Comparison of ENCODE assay signal across 31 cellular contexts in the genomic region with DNA sequence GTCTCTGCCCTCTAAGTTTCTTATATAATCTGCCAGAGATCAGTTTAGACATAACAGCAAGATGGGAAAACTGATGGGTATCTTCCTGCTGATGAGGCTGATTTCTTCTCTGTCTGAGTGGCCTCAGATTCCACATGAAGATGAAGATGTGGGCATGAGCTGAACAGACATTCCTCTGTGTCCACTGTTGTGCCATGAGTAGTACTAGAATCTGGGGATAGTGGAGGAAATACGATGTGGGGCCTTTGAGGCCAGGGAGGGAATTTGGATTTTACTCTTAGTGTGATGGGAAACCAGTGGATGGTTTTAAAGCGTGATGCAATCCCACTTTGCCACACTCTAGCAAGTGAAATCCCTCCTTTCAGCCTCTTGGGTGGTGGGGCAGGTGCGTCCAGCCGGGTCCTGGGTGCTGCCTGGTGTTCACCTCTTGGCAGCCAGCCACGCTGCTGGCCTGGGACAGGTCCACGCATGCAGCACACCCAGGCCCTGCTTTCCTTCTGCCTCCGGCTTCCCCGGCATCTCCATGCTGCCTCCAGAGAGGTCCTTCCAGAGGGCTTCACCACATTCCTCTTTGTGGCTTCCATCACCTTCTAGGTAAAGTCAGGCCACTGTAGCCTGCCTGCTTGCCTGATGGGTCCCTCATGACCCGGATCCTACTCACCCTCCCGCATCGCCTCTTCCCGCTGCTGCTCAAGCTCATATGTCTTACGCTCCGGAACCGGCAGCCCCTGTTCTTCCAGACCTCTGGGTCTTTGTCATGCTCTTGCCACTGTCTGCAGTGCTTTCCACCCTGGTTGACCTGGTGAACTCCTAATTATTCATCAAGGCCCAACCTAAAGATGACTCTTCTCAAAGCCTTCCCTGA. TPM values are rescaled to one million over a fixed set of nuclear protein-coding genes. Genes with fewer than 3 reads are reported as not detected.
DNase-seq lines count a peak whose midpoint lies in the region; ATAC-seq and TF ChIP-seq lines count a peak whose summit lies in the region.
"Had no signal": no experiment of that assay in that cellular context is flagged by ENCODE, and none has a peak within 500 bp of the region (broad histone marks: within the 10 kb centered on the region; RNA-seq: fewer than 3 reads in every experiment).

No MANE protein-coding gene starts in this region.

- TF ChIP-seq CTCF in mesothelial cell of epicardium (IDR thresholded peaks at IDR 0.05; ENCODE audit: unreplicated experiment) (no peak), osteoblast (IDR thresholded peaks at IDR 0.05; ENCODE audit: extremely low read depth, low read depth, low read length) (no peak)

- H3K27ac Mint-ChIP-seq in mesothelial cell of epicardium, result peak overlapping the region; percentile 12
- H3K27ac Mint-ChIP-seq: B cell; CD4-positive, alpha-beta memory T cell; natural killer cell; T-helper 17 cell had no signal

- no peaks in the 10 kb centered on the region for H3K4me1 Mint-ChIP-seq in mesothelial cell of epicardium
- H3K4me1 Mint-ChIP-seq: B cell, natural killer cell, T-helper 17 cell had no signal

- H3K4me3 ChIP-seq in osteoblast (ENCODE audit: insufficient read depth, low read length), result no peak overlapping the region
- H3K4me3 ChIP-seq: HAP-1, mucosa of descending colon, skin epidermis, thoracic aorta had no signal

- no peaks in the 10 kb centered on the region for H3K27me3 Mint-ChIP-seq in mesothelial cell of epicardium (ENCODE audit: low read depth)

- no peaks in the 10 kb centered on the region for H4K20me1 ChIP-seq in osteoblast (ENCODE audit: insufficient read depth, low read length)

- H2AFZ ChIP-seq in osteoblast (ENCODE audit: low read length), result no peak overlapping the region

- ATAC-seq in left ventricle myocardium superior (no peak), GM21390 (IDR thresholded peaks at IDR 0.05; ENCODE audit: unreplicated experiment) (no peak), HG03135 (IDR thresholded peaks at IDR 0.05; ENCODE audit: unreplicated experiment) (no peak)
- ATAC-seq: mucosa of descending colon, natural killer cell, T-helper 17 cell had no signal

- H3K9me3 ChIP-seq in osteoblast (ENCODE audit: low read depth, low read length), result no peaks in the 10 kb centered on the region
- H3K9me3 ChIP-seq: HAP-1, mucosa of descending colon, thoracic aorta had no signal

- H3K9me3 Mint-ChIP-seq in mesothelial cell of epicardium, result no peaks in the 10 kb centered on the region
- H3K9me3 Mint-ChIP-seq: natural killer cell had no signal

- H3K4me2 ChIP-seq in osteoblast (ENCODE audit: insufficient read depth, low read length), result no peak overlapping the region

- H3K36me3 Mint-ChIP-seq in mesothelial cell of epicardium, result no peaks in the 10 kb centered on the region
- H3K36me3 Mint-ChIP-seq: CD4-positive, alpha-beta memory T cell; natural killer cell had no signal

- H3K4me3 Mint-ChIP-seq in mesothelial cell of epicardium, result no peak overlapping the region
- H3K4me3 Mint-ChIP-seq: B cell; CD4-positive, alpha-beta memory T cell; natural killer cell; T-helper 17 cell had no signal

- intact Hi-C loops in cardiac septum (cut with DNase I), result no loop called here
- intact Hi-C loops in left ventricle myocardium superior (cut with micrococcal nuclease), result no loop called here

- no peak overlapping the region for H3K27ac ChIP-seq in osteoblast (ENCODE audit: low read depth, low read length)
- H3K27ac ChIP-seq: skin epidermis, thoracic aorta had no signal

- no peaks in the 10 kb centered on the region for H3K36me3 ChIP-seq in osteoblast (ENCODE audit: insufficient read depth, low read length)
- H3K36me3 ChIP-seq: HAP-1, thoracic aorta had no signal

- no peaks in the 10 kb centered on the region for H3K4me1 ChIP-seq in osteoblast (ENCODE audit: insufficient read depth, low read length)
- H3K4me1 ChIP-seq: HAP-1 had no signal

- no peaks in the 10 kb centered on the region for H3K27me3 ChIP-seq in osteoblast (ENCODE audit: insufficient read depth, low read length)

- H3K79me2 ChIP-seq in osteoblast (ENCODE audit: insufficient read depth, low read length), result no peaks in the 10 kb centered on the region

- peak; percentile 72 for DNase-seq in cardiac septum (ENCODE audit: low spot score)
- DNase-seq in left ventricle myocardium superior, result no peak
- DNase-seq in NCI-H345 treated with DMSO at 0.1 percent for 48 hours (lab: John Stamatoyannopoulos, UW; ENCODE audit: unreplicated experiment), result peak; percentile 14
- DNase-seq in mesothelial cell of epicardium (ENCODE audit: low spot score in 2 of 2, unreplicated experiment in 2 of 2), result no peak
- DNase-seq in osteoblast (ENCODE audit: insufficient read length, low spot score, missing footprints), result no peak
- DNase-seq: ACHN; activated CD4-positive, CD25-positive, alpha-beta regulatory T cell; activated T-cell treated with anti-CD3 and anti-CD28 coated beads, Interleukin-2, amount 50 U/mL, for 48 hours; CD4-positive, alpha-beta memory T cell; central memory CD4-positive, alpha-beta T cell; cortex of kidney; DND-41; effector memory CD4-positive, alpha-beta T cell; erythroblast; GF-D8; mucosa of descending colon; MV-4-11; natural killer cell; NCI-H146; NCI-H2107; NCI-H524 treated with DMSO at 0.1 percent for 48 hours; OCI-M1; retina; stimulated activated naive CD4-positive, alpha-beta T cell treated with Interleukin-2 at 50 U/mL for 16 hours; T-helper 17 cell had no signal

RNA-seq across cellular contexts. Expression of gene SH3PXD2B, which starts 28.1 kb away (rescaled TPM):
- total RNA-seq in cardiac septum, result 5.1 TPM
- 5.0 TPM for total RNA-seq in left ventricle myocardium superior
- total RNA-seq in mesothelial cell of epicardium, result 68.9 to 74.4 TPM (median 71.4 TPM) in 3 replicates
- total RNA-seq in osteoblast, result 58.3 and 59.2 TPM in 2 replicates
- total RNA-seq: B cell had no signal

Comparison
In these comparisons a context has a peak if more than half of its experiments do, and no peak if none do; other contexts are left out.
1. DNase-seq: peak in cardiac septum (single experiment) and NCI-H345 treated with DMSO at 0.1 percent for 48 hours (single experiment); none in left ventricle myocardium superior (single experiment), mesothelial cell of epicardium (0 of 2) and osteoblast (single experiment).